18 cellular contexts compared by ENCODE assay signal in the genomic region with DNA sequence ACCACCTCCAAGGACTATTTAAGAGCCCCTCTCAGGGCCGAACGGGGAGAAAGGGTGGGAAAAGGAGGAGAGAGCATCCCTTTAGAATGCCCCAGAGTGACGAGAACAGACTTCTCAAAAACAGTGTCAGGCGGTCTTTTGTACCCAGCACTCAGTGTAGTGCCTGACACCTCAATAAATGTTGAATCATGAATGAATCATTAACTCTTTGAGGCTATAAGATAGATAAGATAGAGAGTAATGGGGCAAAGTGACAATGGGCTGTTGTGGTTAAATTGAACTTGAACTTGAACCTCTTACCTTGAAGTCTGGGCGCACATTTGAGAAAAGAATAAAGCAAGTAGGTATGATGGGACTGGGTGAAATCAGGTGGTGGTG. TPM values are rescaled to one million over a fixed set of nuclear protein-coding genes. Genes with fewer than 3 reads are reported as not detected.
DNase-seq lines count a peak whose midpoint lies in the region; ATAC-seq and TF ChIP-seq lines count a peak whose summit lies in the region.
"Had no signal": no experiment of that assay in that cellular context is flagged by ENCODE, and none has a peak within 500 bp of the region (broad histone marks: within the 10 kb centered on the region; RNA-seq: fewer than 3 reads in every experiment).

No MANE protein-coding gene starts in this region.

- H3K36me3 ChIP-seq in HUES6 (ENCODE audit: control insufficient read depth, insufficient read depth, low read length) (no peaks in the 10 kb centered on the region), lower lobe of right lung (no peaks in the 10 kb centered on the region), spleen (no peaks in the 10 kb centered on the region), BE2C (no peaks in the 10 kb centered on the region)
- H3K36me3 ChIP-seq: BLaER1 treated with 17β-estradiol and CSF1 and Interleukin-3, amounts not matched to agents 10 nM and 100 nM had no signal

- no peak overlapping the region for H3K9ac ChIP-seq in HUES6 (ENCODE audit: low read length)
- H3K9ac ChIP-seq: BLaER1 treated with 17β-estradiol and CSF1 and Interleukin-3, amounts not matched to agents 10 nM and 100 nM had no signal

- peaks cover 16% of the 10 kb centered on the region for H3K4me1 Mint-ChIP-seq in chondrocyte (ENCODE audit: low read depth)

- peaks cover 3% of the 10 kb centered on the region for H3K9me3 Mint-ChIP-seq in chondrocyte (ENCODE audit: low read depth)
- H3K9me3 Mint-ChIP-seq: activated CD4-positive, alpha-beta memory T cell treated with anti-CD3 and anti-CD28 coated beads for 36 hours; activated T-helper 2 cell treated with anti-CD3 and anti-CD28 coated beads, Interferon-gamma antibody, Interleukin-2, Interleukin-4, amounts not matched to agents 10 μg/mL and 5 μg/mL and 100 μg/mL, durations not matched to agents 14 hours and 24 hours and 36 hours had no signal

- ATAC-seq in lower lobe of right lung (no peak), HG02970 (IDR thresholded peaks at IDR 0.05; ENCODE audit: low FRiP score, unreplicated experiment) (no peak)

- peak overlapping the region; percentile 66 for H3K4me3 ChIP-seq in HUES6 (ENCODE audit: low read depth, low read length)
- H3K4me3 ChIP-seq in lower lobe of right lung, result peak overlapping the region; percentile 59
- H3K4me3 ChIP-seq in spleen, result peak overlapping the region in 2 of 8 donors; percentile 49 to 69
- H3K4me3 ChIP-seq in BE2C (ENCODE audit: low read depth, low read length), result no peak overlapping the region
- H3K4me3 ChIP-seq: BLaER1 treated with 17β-estradiol and CSF1 and Interleukin-3, amounts not matched to agents 10 nM and 100 nM had no signal

- no peak for TF ChIP-seq POLR2A in spleen (IDR thresholded peaks at IDR 0.05)

- no peak overlapping the region for H3K27ac Mint-ChIP-seq in chondrocyte (ENCODE audit: unreplicated experiment)
- H3K27ac Mint-ChIP-seq: activated CD4-positive, alpha-beta memory T cell treated with anti-CD3 and anti-CD28 coated beads for 36 hours; activated T-helper 2 cell treated with anti-CD3 and anti-CD28 coated beads, Interferon-gamma antibody, Interleukin-2, Interleukin-4, amounts not matched to agents 10 μg/mL and 5 μg/mL and 100 μg/mL, durations not matched to agents 14 hours and 24 hours and 36 hours; IgD-negative memory B cell had no signal

- H3K27ac ChIP-seq in HUES6 (ENCODE audit: low read depth, low read length) (no peak overlapping the region), lower lobe of right lung (peak overlapping the region; percentile 68), spleen (peak overlapping the region in 7 of 8 donors; percentile 52 to 82 (median 65))
- H3K27ac ChIP-seq: BLaER1 treated with 17β-estradiol and CSF1 and Interleukin-3, amounts not matched to agents 10 nM and 100 nM had no signal

- 17 to 32% (median 24%) methylated on average over 5 of the region's 5 CpGs for WGBS in spleen, 5 donors

- H3K9me3 ChIP-seq in HUES6 (ENCODE audit: control insufficient read depth, insufficient read depth, low read depth, low read length), result no peaks in the 10 kb centered on the region
- H3K9me3 ChIP-seq in lower lobe of right lung, result no peaks in the 10 kb centered on the region
- no peaks in the 10 kb centered on the region for H3K9me3 ChIP-seq in spleen
- no peaks in the 10 kb centered on the region for H3K9me3 ChIP-seq in BE2C

- no peaks in the 10 kb centered on the region for H3K36me3 Mint-ChIP-seq in chondrocyte (ENCODE audit: low read depth)
- H3K36me3 Mint-ChIP-seq: activated CD4-positive, alpha-beta memory T cell treated with anti-CD3 and anti-CD28 coated beads for 36 hours; IgD-negative memory B cell had no signal

- intact Hi-C loops in lower lobe of right lung (cut with DNase I) (no loop called here), spleen (cut with DNase I; ENCODE audit: low total_unique reads) (no loop called here)

- no peak for TF ChIP-seq CTCF in chondrocyte (IDR thresholded peaks at IDR 0.05)
- no peak for TF ChIP-seq CTCF in lower lobe of right lung (IDR thresholded peaks at IDR 0.05)
- TF ChIP-seq CTCF in spleen (IDR thresholded peaks at IDR 0.05 in 8 of 11, conservative IDR thresholded peaks at IDR 0.05 in 3 of 11), result no peak
- TF ChIP-seq CTCF in BE2C (IDR thresholded peaks at IDR 0.05; ENCODE audit: low read depth, low read length), result no peak

- peaks cover 76% of the 10 kb centered on the region for H3K27me3 Mint-ChIP-seq in chondrocyte (ENCODE audit: low read depth)

- peak overlapping the region; percentile 64 for H3K4me3 Mint-ChIP-seq in chondrocyte (ENCODE audit: unreplicated experiment)
- H3K4me3 Mint-ChIP-seq: activated CD4-positive, alpha-beta memory T cell treated with anti-CD3 and anti-CD28 coated beads for 36 hours; IgD-negative memory B cell had no signal

- H3K4me1 ChIP-seq in HUES6 (ENCODE audit: control insufficient read depth, insufficient read depth, low read length), result peaks cover 16% of the 10 kb centered on the region
- H3K4me1 ChIP-seq in lower lobe of right lung, result peaks cover 19% of the 10 kb centered on the region
- peaks cover 3 to 36% (median 16%) of the 10 kb centered on the region in 6 donors for H3K4me1 ChIP-seq in spleen
- H3K4me1 ChIP-seq in BE2C, result no peaks in the 10 kb centered on the region
- H3K4me1 ChIP-seq: BLaER1 treated with 17β-estradiol and CSF1 and Interleukin-3, amounts not matched to agents 10 nM and 100 nM had no signal

- H3K27me3 ChIP-seq in HUES6 (ENCODE audit: control insufficient read depth, insufficient read depth, low read length) (peaks cover 77% of the 10 kb centered on the region), lower lobe of right lung (ENCODE audit: low read depth) (peaks cover 70% of the 10 kb centered on the region), spleen (replicated peaks in 1 of 7) (peaks cover under 1 to 92% (median 52%) of the 10 kb centered on the region in 7 donors), BE2C (peaks cover 90% of the 10 kb centered on the region)

- no peak for DNase-seq in chondrocyte (ENCODE audit: low spot score)
- DNase-seq in lower lobe of right lung, result no peak
- DNase-seq in spleen, result no peak
- DNase-seq in HPDE6-E6E7 (ENCODE audit: extremely low spot score), result no peak
- no peak for DNase-seq in NCI-H146 treated with DMSO at 0.1 percent for 48 hours (lab: John Stamatoyannopoulos, UW; ENCODE audit: unreplicated experiment)
- DNase-seq in BE2C, result no peak
- DNase-seq: activated CD4-positive, alpha-beta memory T cell treated with anti-CD3 and anti-CD28 coated beads for 36 hours; EL; NCI-H1105 treated with DMSO at 0.1 percent for 48 hours; NCI-H345; stimulated activated CD4-positive, alpha-beta T cell treated with anti-CD3 and anti-CD28 coated beads, Interleukin-15, amount 100 ng/mL, for 24 hours had no signal

RNA-seq across cellular contexts. Expression of gene TCF21, which starts 7.4 kb away (rescaled TPM):
- total RNA-seq in chondrocyte (not detected in 3 replicates), lower lobe of right lung (46.5 TPM), spleen (100 to 1,000 TPM in 1 of 7 donors, 10 to 100 TPM in 6; 25.2 to 109 (median 34.5) TPM)
- 1 to 10 TPM; 3.6 to 6.5 (median 4.0) TPM for polyA plus RNA-seq in spleen
- not detected for polyA plus RNA-seq in BE2C (2012; ENCODE audit: insufficient read depth, insufficient read length, low read depth)
- total RNA-seq: activated CD4-positive, alpha-beta memory T cell treated with anti-CD3 and anti-CD28 coated beads for 36 hours; activated T-helper 2 cell treated with anti-CD3 and anti-CD28 coated beads, Interferon-gamma antibody, Interleukin-2, Interleukin-4, amounts not matched to agents 10 μg/mL and 5 μg/mL and 100 μg/mL, durations not matched to agents 14 hours and 24 hours and 36 hours; lung microvascular endothelial cell; temporal lobe had no signal
- polyA plus RNA-seq: IgD-negative memory B cell had no signal

RNA-seq across cellular contexts. Expression of gene TBPL1, which starts 56.7 kb away (rescaled TPM):
- total RNA-seq in chondrocyte, result 27.2 to 28.5 TPM (median 28.1 TPM) in 3 replicates
- 21.1 TPM for total RNA-seq in lower lobe of right lung
- total RNA-seq in spleen, result 10 to 100 TPM; 17.0 to 31.0 (median 25.9) TPM
- polyA plus RNA-seq in spleen, result 10 to 100 TPM; 29.9 to 33.3 (median 30.3) TPM
- polyA plus RNA-seq in BE2C (2012; ENCODE audit: insufficient read depth, insufficient read length, low read depth), result 63.0 TPM

Comparison
In these comparisons a context has a peak if more than half of its experiments do, and no peak if none do; other contexts are left out.
1. RNA of gene TCF21, which starts 7.4 kb away (total RNA-seq): 46.5 TPM in lower lobe of right lung (single experiment) and 25.2 to 109 TPM in spleen; not detected in chondrocyte; every median in the first group is over 10 times any median in the second.